Comparison of ENCODE assay signal across 1 cellular context in genomic region chr6:47563162-47563561, GRCh38.
A peak's percentile ranks its signal among the peaks of the same experiment; 100 is the strongest.
TF ChIP-seq lines count a peak whose summit lies in the region.

No MANE protein-coding gene starts in this region.

TF ChIP-seq in A549, 52 proteins besides CTCF, POLR2A, EP300 and RAD21 (continued from another document):
- TF ChIP-seq PBX3 (IDR thresholded peaks at IDR 0.05): no peak
- no peak for TF ChIP-seq HDAC2 (IDR thresholded peaks at IDR 0.05)
- peak; percentile 68 for TF ChIP-seq MAFK (IDR thresholded peaks at IDR 0.05; ENCODE audit: partially characterized antibody)
- TF ChIP-seq HMGXB4 (CRISPR knock-in tag; IDR thresholded peaks at IDR 0.05; ENCODE audit: borderline replicate concordance): no peak
- TF ChIP-seq ZNF302 (CRISPR knock-in tag; IDR thresholded peaks at IDR 0.05): no peak
